In genomic region chr1:21782868-21783678, GRCh38 we compare ENCODE assay signal across 8 cellular contexts. TPM values are rescaled to one million over a fixed set of nuclear protein-coding genes. Genes with fewer than 3 reads are reported as not detected.
DNase-seq lines count a peak whose midpoint lies in the region; ATAC-seq and TF ChIP-seq lines count a peak whose summit lies in the region.

A gene with protein sequence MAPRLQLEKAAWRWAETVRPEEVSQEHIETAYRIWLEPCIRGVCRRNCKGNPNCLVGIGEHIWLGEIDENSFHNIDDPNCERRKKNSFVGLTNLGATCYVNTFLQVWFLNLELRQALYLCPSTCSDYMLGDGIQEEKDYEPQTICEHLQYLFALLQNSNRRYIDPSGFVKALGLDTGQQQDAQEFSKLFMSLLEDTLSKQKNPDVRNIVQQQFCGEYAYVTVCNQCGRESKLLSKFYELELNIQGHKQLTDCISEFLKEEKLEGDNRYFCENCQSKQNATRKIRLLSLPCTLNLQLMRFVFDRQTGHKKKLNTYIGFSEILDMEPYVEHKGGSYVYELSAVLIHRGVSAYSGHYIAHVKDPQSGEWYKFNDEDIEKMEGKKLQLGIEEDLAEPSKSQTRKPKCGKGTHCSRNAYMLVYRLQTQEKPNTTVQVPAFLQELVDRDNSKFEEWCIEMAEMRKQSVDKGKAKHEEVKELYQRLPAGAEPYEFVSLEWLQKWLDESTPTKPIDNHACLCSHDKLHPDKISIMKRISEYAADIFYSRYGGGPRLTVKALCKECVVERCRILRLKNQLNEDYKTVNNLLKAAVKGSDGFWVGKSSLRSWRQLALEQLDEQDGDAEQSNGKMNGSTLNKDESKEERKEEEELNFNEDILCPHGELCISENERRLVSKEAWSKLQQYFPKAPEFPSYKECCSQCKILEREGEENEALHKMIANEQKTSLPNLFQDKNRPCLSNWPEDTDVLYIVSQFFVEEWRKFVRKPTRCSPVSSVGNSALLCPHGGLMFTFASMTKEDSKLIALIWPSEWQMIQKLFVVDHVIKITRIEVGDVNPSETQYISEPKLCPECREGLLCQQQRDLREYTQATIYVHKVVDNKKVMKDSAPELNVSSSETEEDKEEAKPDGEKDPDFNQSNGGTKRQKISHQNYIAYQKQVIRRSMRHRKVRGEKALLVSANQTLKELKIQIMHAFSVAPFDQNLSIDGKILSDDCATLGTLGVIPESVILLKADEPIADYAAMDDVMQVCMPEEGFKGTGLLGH (minus strand): TSS chr1:21783149. CDS start chr1:21782957, 192 bp downstream.

- H3K4me3 Mint-ChIP-seq in activated naive CD4-positive, alpha-beta T cell treated with anti-CD3 and anti-CD28 coated beads, Interleukin-2, amount 10 ng/mL, durations not matched to agents 7 days and 5 days = peak within 1 kb of the TSS; percentile 90

- no peak for TF ChIP-seq EP300 in gastroesophageal sphincter (IDR thresholded peaks at IDR 0.05)

- no peaks in the 10 kb centered on the region for H3K9me3 Mint-ChIP-seq in activated naive CD4-positive, alpha-beta T cell treated with anti-CD3 and anti-CD28 coated beads, Interleukin-2, amount 10 ng/mL, durations not matched to agents 7 days and 5 days

- no peaks in the 10 kb centered on the region for H3K36me3 ChIP-seq in SK-N-MC (ENCODE audit: insufficient read depth, low read length)
- H3K36me3 ChIP-seq in gastroesophageal sphincter = no peaks in the 10 kb centered on the region
- no peaks in the 10 kb centered on the region for H3K36me3 ChIP-seq in neutrophil

- DNase-seq in GM04504 (ENCODE audit: low read depth) (peak; percentile 89), NCI-H1048 (lab: John Stamatoyannopoulos, UW) (peak; percentile 73), SK-N-MC (ENCODE audit: low read depth, low spot score) (peak; percentile 45)
- DNase-seq in activated naive CD4-positive, alpha-beta T cell treated with anti-CD3 and anti-CD28 coated beads, Interleukin-2, amount 10 ng/mL, durations not matched to agents 7 days and 5 days = peak; percentile 97

- H3K36me3 Mint-ChIP-seq in activated naive CD4-positive, alpha-beta T cell treated with anti-CD3 and anti-CD28 coated beads, Interleukin-2, amount 10 ng/mL, durations not matched to agents 7 days and 5 days = peaks cover 15% of the 10 kb centered on the region

- H3K27me3 ChIP-seq in gastroesophageal sphincter (no peaks in the 10 kb centered on the region), neutrophil (no peaks in the 10 kb centered on the region)

- peak within 1 kb of the TSS; percentile 100 for H3K9ac ChIP-seq in SK-N-MC (ENCODE audit: insufficient read length)

- peaks cover 0 to 39% (median 5%) of the 10 kb centered on the region in 3 donors for H3K4me1 ChIP-seq in gastroesophageal sphincter
- H3K4me1 ChIP-seq in neutrophil (ENCODE audit: control insufficient read depth in 1 of 2, insufficient read depth in 1 of 2, low read depth in 1 of 2, low read length in 1 of 2) = peaks cover 36 to 37% of the 10 kb centered on the region in 2 experiments

- CTCF ChIA-PET in activated naive CD4-positive, alpha-beta T cell treated with anti-CD3 and anti-CD28 coated beads, Interleukin-2, amount 10 ng/mL, durations not matched to agents 7 days and 5 days (lab: Charles Lee) = interaction anchor here (1.1 to 1.9 kb wide), 3 partner anchors 21 to 80 kb away, joined by 3 to 11 read pairs (median 4); no protein-coding TSS in a partner anchor

- H3K9me3 ChIP-seq in SK-N-MC (ENCODE audit: low read depth, low read length) = no peaks in the 10 kb centered on the region
- H3K9me3 ChIP-seq in gastroesophageal sphincter = no peaks in the 10 kb centered on the region
- H3K9me3 ChIP-seq in neutrophil = no peaks in the 10 kb centered on the region

- H3K27me3 Mint-ChIP-seq in activated naive CD4-positive, alpha-beta T cell treated with anti-CD3 and anti-CD28 coated beads, Interleukin-2, amount 10 ng/mL, durations not matched to agents 7 days and 5 days = peaks cover 6% of the 10 kb centered on the region

- H3K4me3 ChIP-seq in SK-N-MC (peak within 1 kb of the TSS; percentile 100), gastroesophageal sphincter (peak within 1 kb of the TSS; percentile 81 to 100), neutrophil (ENCODE audit: low read depth in 1 of 2, low read length in 1 of 2) (peak within 1 kb of the TSS; percentile 85)

- TF ChIP-seq CTCF in gastroesophageal sphincter (IDR thresholded peaks at IDR 0.05) (peak in 2 of 4 experiments; percentile 3 to 16), neutrophil (IDR thresholded peaks at IDR 0.05) (peak; percentile 27), subcutaneous adipose tissue (IDR thresholded peaks at IDR 0.05; ENCODE audit: low read depth) (no peak)

- WGBS in gastroesophageal sphincter (ENCODE audit: low coverage in 1 of 2), 2 donors = 0% methylated on average over 8 of the region's 82 CpGs; no CpG with 5 or more reads in 1 of the 2 donors

- H3K27ac ChIP-seq in SK-N-MC = peak within 1 kb of the TSS; percentile 100
- H3K27ac ChIP-seq in gastroesophageal sphincter = peak within 1 kb of the TSS; percentile 95 to 100 (median 97)
- H3K27ac ChIP-seq in neutrophil = peak within 1 kb of the TSS; percentile 100

- peak; percentile 67 for ATAC-seq in HG02588 (IDR thresholded peaks at IDR 0.05; ENCODE audit: unreplicated experiment)
- peak; percentile 97 for ATAC-seq in gastroesophageal sphincter

- TF ChIP-seq POLR2A in gastroesophageal sphincter (IDR thresholded peaks at IDR 0.05) = peak; percentile 94 to 97

- peak within 1 kb of the TSS; percentile 99 for H3K27ac Mint-ChIP-seq in activated naive CD4-positive, alpha-beta T cell treated with anti-CD3 and anti-CD28 coated beads, Interleukin-2, amount 10 ng/mL, durations not matched to agents 7 days and 5 days

- H3K4me1 Mint-ChIP-seq in activated naive CD4-positive, alpha-beta T cell treated with anti-CD3 and anti-CD28 coated beads, Interleukin-2, amount 10 ng/mL, durations not matched to agents 7 days and 5 days = peaks cover 32% of the 10 kb centered on the region

RNA-seq across cellular contexts. Expression of the gene that starts here (rescaled TPM):
- total RNA-seq in gastroesophageal sphincter = 10 to 100 TPM; 39.2 to 83.1 (median 51.5) TPM
- 10 to 100 TPM; 55.2 to 80.9 (median 61.6) TPM for total RNA-seq in subcutaneous adipose tissue

Comparison
In these comparisons a context has a peak if more than half of its experiments do, and no peak if none do; other contexts are left out.
1. Peak in every context shown above with its lines: DNase-seq, ATAC-seq, H3K4me3 ChIP-seq and H3K27ac ChIP-seq.
2. DNase-seq: peak in every context shown above with its lines; median percentile 97 in activated naive CD4-positive, alpha-beta T cell treated with anti-CD3 and anti-CD28 coated beads, Interleukin-2, amount 10 ng/mL, durations not matched to agents 7 days and 5 days; 89 in GM04504; 73 in NCI-H1048; 45 in SK-N-MC.